Comparison of ENCODE assay signal across 18 cellular contexts in genomic region chr12:111188436-111188835, GRCh38.
DNase-seq lines count a peak whose midpoint lies in the region; ATAC-seq and TF ChIP-seq lines count a peak whose summit lies in the region.
"Had no signal": no experiment of that assay in that cellular context is flagged by ENCODE, and none has a peak within 500 bp of the region (broad histone marks: within the 10 kb centered on the region; RNA-seq: fewer than 3 reads in every experiment).

No MANE protein-coding gene starts in this region.

- H3K4me3 Mint-ChIP-seq in dendritic cell treated with granulocyte-macrophage colony-stimulating factor and Interleukin-4, amounts not matched to agents 40 ng/mL and 50 ng/mL, for 4 days, result no peak overlapping the region
- H3K4me3 Mint-ChIP-seq in glutamatergic neuron (ENCODE audit: unreplicated experiment), result no peak overlapping the region
- H3K4me3 Mint-ChIP-seq: B cell; CD4-positive, alpha-beta T cell; CD8-positive, alpha-beta T cell had no signal

- ATAC-seq in GM19455 (IDR thresholded peaks at IDR 0.05; ENCODE audit: unreplicated experiment) (no peak), psoas muscle (no peak)
- ATAC-seq: A549; CD8-positive, alpha-beta T cell had no signal

- DNase-seq in glutamatergic neuron (no peak), psoas muscle (no peak), RKO (ENCODE audit: low spot score) (no peak)
- DNase-seq: AML-193; Caco-2; Calu3; CD4-positive, alpha-beta T cell; CD8-positive, alpha-beta T cell; DMS79 treated with DMSO at 0.1 percent for 48 hours; GF-D8 had no signal

- peaks cover 16% of the 10 kb centered on the region for H3K4me1 Mint-ChIP-seq in dendritic cell treated with granulocyte-macrophage colony-stimulating factor and Interleukin-4, amounts not matched to agents 40 ng/mL and 50 ng/mL, for 4 days (ENCODE audit: low read depth)
- H3K4me1 Mint-ChIP-seq in glutamatergic neuron (ENCODE audit: low read depth, unreplicated experiment), result peaks cover 10% of the 10 kb centered on the region
- H3K4me1 Mint-ChIP-seq: B cell had no signal

- H3K36me3 ChIP-seq in HEK293 (ENCODE audit: control insufficient read depth in 2 of 2, insufficient read depth in 1 of 2, low read length in 2 of 2), result no peaks in the 10 kb centered on the region
- no peaks in the 10 kb centered on the region for H3K36me3 ChIP-seq in psoas muscle (ENCODE audit: insufficient read depth in 1 of 2, low read depth in 1 of 2)
- H3K36me3 ChIP-seq: BLaER1 treated with 17β-estradiol and CSF1 and Interleukin-3, amounts not matched to agents 10 nM and 100 nM had no signal

- TF ChIP-seq CTCF in HEK293 (tag by site-specific recombination; IDR thresholded peaks at IDR 0.05) (no peak), glutamatergic neuron (IDR thresholded peaks at IDR 0.05; ENCODE audit: partially characterized antibody, unreplicated experiment) (no peak), psoas muscle (IDR thresholded peaks at IDR 0.05) (no peak)

- H3K36me3 Mint-ChIP-seq in dendritic cell treated with granulocyte-macrophage colony-stimulating factor and Interleukin-4, amounts not matched to agents 40 ng/mL and 50 ng/mL, for 4 days (ENCODE audit: low read depth), result no peaks in the 10 kb centered on the region
- H3K36me3 Mint-ChIP-seq in glutamatergic neuron (ENCODE audit: unreplicated experiment), result peaks cover 11% of the 10 kb centered on the region
- H3K36me3 Mint-ChIP-seq: CD8-positive, alpha-beta T cell had no signal

- CTCF ChIA-PET in HEK293 (lab: Yijun Ruan, JAX), result no interaction called here

- peaks cover 0 to 17% (median 7%) of the 10 kb centered on the region in 3 donors for H3K27me3 ChIP-seq in psoas muscle (ENCODE audit: insufficient read depth in 3 of 3, low read length in 2 of 3)
- H3K27me3 ChIP-seq: BLaER1 treated with 17β-estradiol and CSF1 and Interleukin-3, amounts not matched to agents 10 nM and 100 nM had no signal

- H3K27ac ChIP-seq in HEK293 (ENCODE audit: extremely low read depth, low read depth, low read length), result no peak overlapping the region
- no peak overlapping the region for H3K27ac ChIP-seq in psoas muscle
- H3K27ac ChIP-seq: 22Rv1; A549; BLaER1 treated with 17β-estradiol and CSF1 and Interleukin-3, amounts not matched to agents 10 nM and 100 nM; C4-2B had no signal

- intact Hi-C loops in dendritic cell treated with granulocyte-macrophage colony-stimulating factor and Interleukin-4, amounts not matched to agents 40 ng/mL and 50 ng/mL, for 4 days (cut with micrococcal nuclease), result no loop called here
- intact Hi-C loops in psoas muscle (cut with DNase I), result no loop called here

- 79 to 86% (median 79%) methylated on average over 8 of the region's 8 CpGs for WGBS in psoas muscle, 3 donors

- no peak overlapping the region for H3K4me3 ChIP-seq in HEK293 (ENCODE audit: low read depth, low read length)
- no peak overlapping the region for H3K4me3 ChIP-seq in psoas muscle
- H3K4me3 ChIP-seq: A549; BLaER1 treated with 17β-estradiol and CSF1 and Interleukin-3, amounts not matched to agents 10 nM and 100 nM had no signal

- peaks cover 17% of the 10 kb centered on the region for H3K27me3 Mint-ChIP-seq in dendritic cell treated with granulocyte-macrophage colony-stimulating factor and Interleukin-4, amounts not matched to agents 40 ng/mL and 50 ng/mL, for 4 days
- peaks cover 13% of the 10 kb centered on the region for H3K27me3 Mint-ChIP-seq in glutamatergic neuron (ENCODE audit: unreplicated experiment)

- H3K9me3 Mint-ChIP-seq in dendritic cell treated with granulocyte-macrophage colony-stimulating factor and Interleukin-4, amounts not matched to agents 40 ng/mL and 50 ng/mL, for 4 days, result no peaks in the 10 kb centered on the region
- peaks cover 4% of the 10 kb centered on the region for H3K9me3 Mint-ChIP-seq in glutamatergic neuron (ENCODE audit: unreplicated experiment)
- H3K9me3 Mint-ChIP-seq: CD4-positive, alpha-beta T cell; CD8-positive, alpha-beta T cell had no signal

- H3K9me3 ChIP-seq in HEK293 (ENCODE audit: control insufficient read depth, insufficient read depth, low read depth, low read length) (no peaks in the 10 kb centered on the region), psoas muscle (no peaks in the 10 kb centered on the region)
- H3K9me3 ChIP-seq: Caco-2 had no signal

- POLR2A ChIA-PET in HEK293 (lab: Yijun Ruan, JAX), result no interaction called here

- H3K4me1 ChIP-seq in HEK293 (ENCODE audit: control insufficient read depth, insufficient read depth, low read length) (no peaks in the 10 kb centered on the region), psoas muscle (no peaks in the 10 kb centered on the region)
- H3K4me1 ChIP-seq: A549, Caco-2 had no signal

- peak overlapping the region; percentile 31 for H3K27ac Mint-ChIP-seq in dendritic cell treated with granulocyte-macrophage colony-stimulating factor and Interleukin-4, amounts not matched to agents 40 ng/mL and 50 ng/mL, for 4 days
- H3K27ac Mint-ChIP-seq in glutamatergic neuron (ENCODE audit: unreplicated experiment), result peak overlapping the region; percentile 18
- H3K27ac Mint-ChIP-seq: B cell; CD4-positive, alpha-beta T cell; CD8-positive, alpha-beta T cell had no signal

TF ChIP-seq in HEK293, 187 proteins besides CTCF, POLR2A, EP300 and RAD21:
- TF ChIP-seq ZNF768 (tag by site-specific recombination; IDR thresholded peaks at IDR 0.05) (no peak), ZNF148 (tag by site-specific recombination; IDR thresholded peaks at IDR 0.05; ENCODE audit: borderline replicate concordance) (no peak), ZNF623 (tag by site-specific recombination; IDR thresholded peaks at IDR 0.05) (peak; percentile 93), ZNF785 (tag by site-specific recombination; IDR thresholded peaks at IDR 0.05) (no peak)
TF ChIP-seq in HEK293: peak in this region for 1.
